In the genomic region with DNA sequence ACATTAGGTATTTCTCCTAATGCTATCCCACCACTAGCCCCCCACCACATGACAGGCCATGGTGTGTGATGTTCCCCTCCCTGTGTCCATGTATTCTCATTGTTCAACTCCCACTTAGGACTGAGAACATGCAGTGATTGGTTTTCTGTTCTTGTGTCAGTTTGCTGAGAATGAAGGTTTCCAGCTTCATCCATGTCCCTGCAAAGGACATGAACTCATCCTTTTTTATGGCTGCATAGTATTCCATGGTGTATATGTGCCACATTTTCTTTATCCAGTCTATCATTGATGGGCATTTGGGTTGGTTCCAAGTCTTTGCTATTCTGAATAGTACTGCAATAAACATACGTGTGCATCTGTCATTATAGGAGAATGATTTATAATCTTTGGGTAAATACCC, we compare ENCODE assay signal across 2 cellular contexts.
DNase-seq lines count a peak whose midpoint lies in the region; ATAC-seq, FAIRE-seq and TF ChIP-seq lines count a peak whose summit lies in the region.
"Not testable (repeated sequence)": the region's sequence is repeated elsewhere in the genome, so short reads cannot be mapped to it uniquely, and the experiment has no call there.

No MANE protein-coding gene starts in this region.

- CTCF ChIA-PET in HEK293 (lab: Yijun Ruan, JAX); K562 (lab: Yijun Ruan, JAX; ENCODE audit: low intra/inter-chr PET ratio): not testable (repeated sequence)

- not testable (repeated sequence) for TF ChIP-seq EP300 in K562 (IDR thresholded peaks at IDR 0.05; ENCODE audit: low read length)

- not testable (repeated sequence) for DNase-seq in K562 (ENCODE audit: extremely low read depth in 1 of 4, low spot score in 3 of 4)

- not testable (repeated sequence) for ATAC-seq in K562

- not testable (repeated sequence) for H4K20me1 ChIP-seq in K562 (replicated peaks; ENCODE audit: control insufficient read depth, insufficient read depth, low read length)

- POLR2A ChIA-PET in HEK293 (lab: Yijun Ruan, JAX); K562 (lab: Yijun Ruan, JAX): not testable (repeated sequence)

- not testable (repeated sequence) for H3K27ac ChIP-seq in HEK293 (ENCODE audit: extremely low read depth, low read depth, low read length); K562 (ENCODE audit: extremely low read depth, low read depth, low read length)

- not testable (repeated sequence) for H3K9ac ChIP-seq in K562 (ENCODE audit: insufficient read depth in 1 of 2, low read depth in 2 of 2, low read length in 2 of 2)

- WGBS in K562 (ENCODE audit: insufficient coverage, low coverage, missing lambda C conversion rate) = 0% methylated on average over 1 of the region's 1 CpG

- TF ChIP-seq CTCF in HEK293 (tag by site-specific recombination; IDR thresholded peaks at IDR 0.05); K562 (IDR thresholded peaks at IDR 0.05 in 2 of 3, conservative IDR thresholded peaks at IDR 0.05 in 1 of 3; ENCODE audit: insufficient read depth in 2 of 3, low read depth in 1 of 3, low read length in 3 of 3): not testable (repeated sequence)

- in situ Hi-C loops in K562 (cut with MboI) = not testable (repeated sequence)

- H3K9me3 ChIP-seq in HEK293 (ENCODE audit: control insufficient read depth, insufficient read depth, low read depth, low read length); K562 (replicated peaks; ENCODE audit: control insufficient read depth, insufficient read depth, low read depth, low read length): not testable (repeated sequence)

- not testable (repeated sequence) for H3K4me3 ChIP-seq in HEK293 (ENCODE audit: low read depth, low read length); K562

- not testable (repeated sequence) for TF ChIP-seq POLR2A in K562 (conservative IDR thresholded peaks at IDR 0.05)

- H3K27me3 ChIP-seq in K562 (ENCODE audit: control insufficient read depth in 2 of 2, insufficient read depth in 2 of 2, low read length in 2 of 2) = not testable (repeated sequence)

- not testable (repeated sequence) for H3K4me1 ChIP-seq in HEK293 (ENCODE audit: control insufficient read depth, insufficient read depth, low read length); K562 (replicated peaks in 1 of 2; ENCODE audit: control insufficient read depth in 2 of 2, insufficient read depth in 2 of 2, low read length in 2 of 2)

- H3K9me1 ChIP-seq in K562 (ENCODE audit: control insufficient read depth, insufficient read depth, low read length) = not testable (repeated sequence)

- FAIRE-seq in K562 (lab: Jason Lieb, UNC) = not testable (repeated sequence)

- BruUV-seq in K562 (replicated peaks; lab: Mats Ljungman, UMichigan) = not testable (repeated sequence)

- intact Hi-C loops in K562 (cut with micrococcal nuclease) = not testable (repeated sequence)

- not testable (repeated sequence) for H3K4me2 ChIP-seq in K562 (ENCODE audit: insufficient read depth, low read length)

- not testable (repeated sequence) for TF ChIP-seq RAD21 in K562 (CRISPR knock-in tag; conservative IDR thresholded peaks at IDR 0.05 in 1 of 2, IDR thresholded peaks at IDR 0.05 in 1 of 2)

- H3K79me2 ChIP-seq in K562 (ENCODE audit: control insufficient read depth, insufficient read depth, low read length) = not testable (repeated sequence)

- not testable (repeated sequence) for H3K36me3 ChIP-seq in HEK293 (ENCODE audit: control insufficient read depth in 2 of 2, insufficient read depth in 1 of 2, low read length in 2 of 2); K562 (ENCODE audit: control insufficient read depth, insufficient read depth, low read length)

- not testable (repeated sequence) for H2AFZ ChIP-seq in K562 (ENCODE audit: low read depth, low read length)

TF ChIP-seq in HEK293, 187 proteins besides CTCF, POLR2A, EP300 and RAD21:
- peak; percentile 87 for TF ChIP-seq ZNF146 (tag by site-specific recombination; IDR thresholded peaks at IDR 0.05)

TF ChIP-seq in K562, 482 proteins besides CTCF, POLR2A, EP300 and RAD21:
- TF ChIP-seq ZNF146 (CRISPR knock-in tag; IDR thresholded peaks at IDR 0.05; ENCODE audit: unreplicated experiment) = peak; percentile 76
- peak; percentile 15 for TF ChIP-seq RBM25 (IDR thresholded peaks at IDR 0.05; ENCODE audit: low read depth, low read length, severe bottlenecking)
